8 cellular contexts compared by ENCODE assay signal in the genomic region with DNA sequence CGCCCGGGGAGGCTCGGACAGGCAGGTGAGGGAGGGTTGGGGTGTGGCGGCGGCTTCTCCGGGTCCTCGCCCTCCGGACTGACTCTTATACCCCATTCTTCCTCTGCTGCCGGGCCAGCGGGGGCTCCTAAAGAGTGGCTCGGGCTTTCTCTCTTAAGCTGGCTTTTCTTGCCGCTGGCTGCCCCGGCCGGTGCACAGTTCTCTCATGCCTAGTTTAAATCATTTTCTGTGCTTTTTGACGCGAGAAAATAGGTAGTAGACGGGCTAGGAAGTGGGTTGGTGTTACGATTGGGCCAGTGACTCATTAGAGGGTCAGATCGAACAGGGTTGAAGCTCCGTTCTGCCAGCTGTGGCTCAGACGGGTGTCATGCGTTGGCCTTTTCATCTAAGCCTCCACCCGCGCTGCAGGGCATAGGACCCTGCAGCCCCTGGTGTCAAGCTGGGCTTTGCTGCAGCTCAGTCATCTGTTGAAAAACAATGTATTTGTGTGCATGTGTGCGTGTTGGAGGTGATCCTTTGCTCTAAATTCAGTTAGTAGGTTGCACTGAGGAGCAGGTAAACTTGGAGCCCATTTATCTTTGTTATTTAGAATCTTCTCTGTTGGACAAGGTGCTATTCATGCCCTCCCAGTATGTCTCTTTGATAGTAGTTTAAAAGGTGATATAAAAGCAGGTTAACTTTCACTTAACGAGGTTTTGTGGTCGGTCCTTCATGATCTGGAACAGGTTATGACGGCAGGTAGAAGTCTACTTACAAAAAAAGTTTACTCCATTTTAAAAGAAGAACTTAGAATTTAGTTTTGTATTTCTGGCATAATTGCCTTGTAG. TPM values are rescaled to one million over a fixed set of nuclear protein-coding genes. Genes with fewer than 3 reads are reported as not detected.
DNase-seq lines count a peak whose midpoint lies in the region; ATAC-seq, FAIRE-seq and TF ChIP-seq lines count a peak whose summit lies in the region.

No MANE protein-coding gene starts in this region.

- H3K4me1 Mint-ChIP-seq in WTC11: peaks cover 10% of the 10 kb centered on the region; the same call in 1 of the 2 replicates

- H3K27ac Mint-ChIP-seq in WTC11: peak overlapping the region; percentile 97

- DNase-seq in H54 (ENCODE audit: insufficient read length, low spot score) (peak; percentile 58), LHCN-M2 (ENCODE audit: low read depth) (peak; percentile 71), WTC11 (ENCODE audit: low spot score) (peak; percentile 52), caudate nucleus (lab: John Stamatoyannopoulos, UW) (peak in 31 of 61 donors; percentile 1 to 58 (median 33)), kidney tubule cell (ENCODE audit: low spot score) (peak; percentile 84), amniotic stem cell (lab: John Stamatoyannopoulos, UW) (no peak)
- peak; percentile 57 for DNase-seq in stimulated activated CD4-positive, alpha-beta T cell treated with anti-CD3 and anti-CD28 coated beads, Interleukin-1b, Interleukin-23, amount 100 ng/mL, for 48 hours

- H3K4me3 ChIP-seq in GM08714 (ENCODE audit: low read length): peak overlapping the region; percentile 87

- peak; percentile 19 for ATAC-seq in WTC11

- H3K27ac ChIP-seq in caudate nucleus (ENCODE audit: low read depth, low read length): peak overlapping the region; percentile 98

- FAIRE-seq in H54 (lab: Jason Lieb, UNC): peak; percentile 66

- no peak overlapping the region; the same call in 1 of the 2 replicates for H3K4me3 Mint-ChIP-seq in WTC11

- no peaks in the 10 kb centered on the region for H3K27me3 Mint-ChIP-seq in WTC11 (ENCODE audit: low read depth)

- no peak for TF ChIP-seq CTCF in WTC11 (IDR thresholded peaks at IDR 0.05)

- H3K36me3 Mint-ChIP-seq in WTC11: no peaks in the 10 kb centered on the region

- no peaks in the 10 kb centered on the region for H3K9me3 Mint-ChIP-seq in WTC11

- no peak for TF ChIP-seq POLR2A in H54 (IDR thresholded peaks at IDR 0.05; ENCODE audit: low read depth, low read length)

- CTCF ChIA-PET in WTC11 (lab: Charles Lee): interaction anchor here (0.6 to 1.2 kb wide), 5 partner anchors 173 to 1423 kb away, joined by 3 to 8 read pairs (median 3); no protein-coding TSS in a partner anchor

- POLR2A ChIA-PET in WTC11 (lab: Charles Lee): interaction anchor here (0.8 to 1.1 kb wide), 2 partner anchors 60 to 225 kb away, joined by 3 read pairs; no protein-coding TSS in a partner anchor

TF ChIP-seq in WTC11, 78 proteins besides CTCF, POLR2A, EP300 and RAD21:
- TF ChIP-seq, protein P1, sequence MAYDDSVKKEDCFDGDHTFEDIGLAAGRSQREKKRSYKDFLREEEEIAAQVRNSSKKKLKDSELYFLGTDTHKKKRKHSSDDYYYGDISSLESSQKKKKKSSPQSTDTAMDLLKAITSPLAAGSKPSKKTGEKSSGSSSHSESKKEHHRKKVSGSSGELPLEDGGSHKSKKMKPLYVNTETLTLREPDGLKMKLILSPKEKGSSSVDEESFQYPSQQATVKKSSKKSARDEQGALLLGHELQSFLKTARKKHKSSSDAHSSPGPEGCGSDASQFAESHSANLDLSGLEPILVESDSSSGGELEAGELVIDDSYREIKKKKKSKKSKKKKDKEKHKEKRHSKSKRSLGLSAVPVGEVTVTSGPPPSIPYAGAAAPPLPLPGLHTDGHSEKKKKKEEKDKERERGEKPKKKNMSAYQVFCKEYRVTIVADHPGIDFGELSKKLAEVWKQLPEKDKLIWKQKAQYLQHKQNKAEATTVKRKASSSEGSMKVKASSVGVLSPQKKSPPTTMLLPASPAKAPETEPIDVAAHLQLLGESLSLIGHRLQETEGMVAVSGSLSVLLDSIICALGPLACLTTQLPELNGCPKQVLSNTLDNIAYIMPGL (CRISPR knock-in tag; IDR thresholded peaks at IDR 0.05): 0 out of 2 replicates have a peak, but pooled peaks have one; percentile 22
- TF ChIP-seq, protein P2, sequence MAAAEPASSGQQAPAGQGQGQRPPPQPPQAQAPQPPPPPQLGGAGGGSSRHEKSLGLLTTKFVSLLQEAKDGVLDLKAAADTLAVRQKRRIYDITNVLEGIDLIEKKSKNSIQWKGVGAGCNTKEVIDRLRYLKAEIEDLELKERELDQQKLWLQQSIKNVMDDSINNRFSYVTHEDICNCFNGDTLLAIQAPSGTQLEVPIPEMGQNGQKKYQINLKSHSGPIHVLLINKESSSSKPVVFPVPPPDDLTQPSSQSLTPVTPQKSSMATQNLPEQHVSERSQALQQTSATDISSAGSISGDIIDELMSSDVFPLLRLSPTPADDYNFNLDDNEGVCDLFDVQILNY (CRISPR knock-in tag; IDR thresholded peaks at IDR 0.05): 0 out of 2 replicates have a peak, but pooled peaks have one; percentile 3
- TF ChIP-seq, protein P3, sequence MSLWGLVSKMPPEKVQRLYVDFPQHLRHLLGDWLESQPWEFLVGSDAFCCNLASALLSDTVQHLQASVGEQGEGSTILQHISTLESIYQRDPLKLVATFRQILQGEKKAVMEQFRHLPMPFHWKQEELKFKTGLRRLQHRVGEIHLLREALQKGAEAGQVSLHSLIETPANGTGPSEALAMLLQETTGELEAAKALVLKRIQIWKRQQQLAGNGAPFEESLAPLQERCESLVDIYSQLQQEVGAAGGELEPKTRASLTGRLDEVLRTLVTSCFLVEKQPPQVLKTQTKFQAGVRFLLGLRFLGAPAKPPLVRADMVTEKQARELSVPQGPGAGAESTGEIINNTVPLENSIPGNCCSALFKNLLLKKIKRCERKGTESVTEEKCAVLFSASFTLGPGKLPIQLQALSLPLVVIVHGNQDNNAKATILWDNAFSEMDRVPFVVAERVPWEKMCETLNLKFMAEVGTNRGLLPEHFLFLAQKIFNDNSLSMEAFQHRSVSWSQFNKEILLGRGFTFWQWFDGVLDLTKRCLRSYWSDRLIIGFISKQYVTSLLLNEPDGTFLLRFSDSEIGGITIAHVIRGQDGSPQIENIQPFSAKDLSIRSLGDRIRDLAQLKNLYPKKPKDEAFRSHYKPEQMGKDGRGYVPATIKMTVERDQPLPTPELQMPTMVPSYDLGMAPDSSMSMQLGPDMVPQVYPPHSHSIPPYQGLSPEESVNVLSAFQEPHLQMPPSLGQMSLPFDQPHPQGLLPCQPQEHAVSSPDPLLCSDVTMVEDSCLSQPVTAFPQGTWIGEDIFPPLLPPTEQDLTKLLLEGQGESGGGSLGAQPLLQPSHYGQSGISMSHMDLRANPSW (CRISPR knock-in tag; conservative IDR thresholded peaks at IDR 0.05; ENCODE audit: low read depth): no peak

RNA-seq across cellular contexts. Expression of a gene that starts 0.8 kb away (rescaled TPM):
- total RNA-seq in LHCN-M2 (2014; rRNA removed) (26.5 and 33.2 TPM in 2 replicates), WTC11 (2021) (19.9 to 23.3 TPM (median 20.2 TPM) in 3 replicates)
- 8.6 TPM for polyA plus RNA-seq in LHCN-M2 (2012)
